2 cellular contexts compared by ENCODE assay signal in the genomic region with DNA sequence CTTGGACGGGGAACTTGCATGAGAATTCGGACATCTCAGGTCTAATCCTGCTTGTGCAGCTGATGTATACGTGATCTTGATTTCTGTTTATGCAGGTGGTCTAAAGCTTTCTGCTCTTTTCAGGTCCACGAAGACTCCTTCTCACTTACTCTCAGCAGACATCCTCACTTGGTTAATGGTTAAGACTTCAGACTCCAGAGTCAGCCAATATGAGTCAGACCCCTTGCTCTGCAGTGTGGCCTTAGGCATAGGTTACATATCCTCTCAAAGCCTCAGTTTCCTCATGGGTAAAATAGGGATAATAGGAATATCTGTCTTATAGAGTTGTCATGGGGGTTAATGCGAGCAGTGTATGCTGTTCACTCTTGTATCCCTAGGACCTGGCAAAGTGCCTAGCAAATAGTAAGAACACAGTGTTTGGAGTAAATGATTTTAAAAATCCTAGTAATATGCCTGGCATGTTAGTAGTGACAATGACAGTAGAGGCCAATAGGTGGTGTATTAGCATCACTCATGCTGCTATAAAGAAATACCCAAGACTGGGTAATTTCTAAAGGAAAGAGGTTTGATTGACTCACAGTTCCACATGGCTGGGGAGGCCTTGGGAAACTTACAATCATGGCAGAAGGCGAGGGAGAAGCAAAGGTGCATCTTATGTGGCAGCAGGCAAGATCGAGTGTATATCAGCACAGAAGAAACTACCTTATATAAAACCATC.
TF ChIP-seq lines count a peak whose summit lies in the region.

No MANE protein-coding gene starts in this region.

TF ChIP-seq in IMR-90, 13 proteins besides CTCF, POLR2A, EP300 and RAD21:
- 0 out of 2 replicates have a peak, but pooled peaks have one; percentile 11 for TF ChIP-seq SMC3 (IDR thresholded peaks at IDR 0.05; ENCODE audit: low read depth, low read length)
- TF ChIP-seq RFX5 (IDR thresholded peaks at IDR 0.05; ENCODE audit: low read depth, low read length) = no peak
- no peak for TF ChIP-seq CEBPB (IDR thresholded peaks at IDR 0.05; ENCODE audit: low read depth, low read length)

TF ChIP-seq in HEK293T, 16 proteins besides CTCF, POLR2A, EP300 and RAD21:
- TF ChIP-seq NFRKB (IDR thresholded peaks at IDR 0.05) (no peak), FOXA1 (IDR thresholded peaks at IDR 0.05) (no peak), SP1 (IDR thresholded peaks at IDR 0.05) (no peak), SUZ12 (IDR thresholded peaks at IDR 0.05) (no peak), FOXK2 (IDR thresholded peaks at IDR 0.05) (no peak), ARNT (IDR thresholded peaks at IDR 0.05) (no peak), ZNF384 (IDR thresholded peaks at IDR 0.05) (no peak), TARDBP (IDR thresholded peaks at IDR 0.05) (no peak), FOXM1 (IDR thresholded peaks at IDR 0.05; ENCODE audit: borderline replicate concordance) (no peak), BHLHE40 (IDR thresholded peaks at IDR 0.05; ENCODE audit: borderline replicate concordance) (no peak), ELF4 (IDR thresholded peaks at IDR 0.05) (no peak), L3MBTL2 (conservative IDR thresholded peaks at IDR 0.05) (no peak)
- TF ChIP-seq, protein P1, sequence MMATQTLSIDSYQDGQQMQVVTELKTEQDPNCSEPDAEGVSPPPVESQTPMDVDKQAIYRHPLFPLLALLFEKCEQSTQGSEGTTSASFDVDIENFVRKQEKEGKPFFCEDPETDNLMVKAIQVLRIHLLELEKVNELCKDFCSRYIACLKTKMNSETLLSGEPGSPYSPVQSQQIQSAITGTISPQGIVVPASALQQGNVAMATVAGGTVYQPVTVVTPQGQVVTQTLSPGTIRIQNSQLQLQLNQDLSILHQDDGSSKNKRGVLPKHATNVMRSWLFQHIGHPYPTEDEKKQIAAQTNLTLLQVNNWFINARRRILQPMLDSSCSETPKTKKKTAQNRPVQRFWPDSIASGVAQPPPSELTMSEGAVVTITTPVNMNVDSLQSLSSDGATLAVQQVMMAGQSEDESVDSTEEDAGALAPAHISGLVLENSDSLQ (IDR thresholded peaks at IDR 0.05) = no peak
